Comparison of ENCODE assay signal across 7 cellular contexts in the genomic region with DNA sequence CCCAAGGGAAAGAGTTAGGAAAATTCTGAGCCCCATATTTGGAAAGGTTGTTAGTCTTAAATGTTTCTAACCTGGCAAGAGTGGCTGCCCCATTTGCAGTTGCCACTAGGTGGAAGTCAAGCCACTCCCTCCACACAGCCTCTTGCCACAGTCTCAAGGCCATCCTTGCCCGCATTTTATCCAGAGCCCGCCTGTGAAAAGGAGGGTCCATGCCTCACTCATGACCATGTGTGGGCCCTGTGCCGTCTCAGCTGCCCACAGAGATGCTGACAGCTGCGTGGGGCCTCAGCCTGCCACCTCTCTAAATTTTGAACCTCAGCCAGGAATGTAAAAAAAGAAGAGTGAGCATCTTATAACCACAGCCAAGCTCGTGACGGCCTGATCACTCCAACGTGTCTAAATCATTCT.
A peak's percentile ranks its signal among the peaks of the same experiment; 100 is the strongest.
DNase-seq lines count a peak whose midpoint lies in the region; ATAC-seq and TF ChIP-seq lines count a peak whose summit lies in the region.

No MANE protein-coding gene starts in this region.

- H3K27ac ChIP-seq in OCI-LY7 (ENCODE audit: low read depth, low read length, poor library complexity, severe bottlenecking) = no peak overlapping the region

- no peaks in the 10 kb centered on the region for H3K9me2 ChIP-seq in OCI-LY7 (ENCODE audit: insufficient read depth, low read length)

- 0 out of 2 replicates have a peak overlapping the region, but pooled peaks have one; percentile 43 for H2AFZ ChIP-seq in OCI-LY7 (ENCODE audit: low read length)

- no peaks in the 10 kb centered on the region for H3K4me1 ChIP-seq in OCI-LY7 (ENCODE audit: insufficient read depth, low read length, poor library complexity, severe bottlenecking)

- DNase-seq in OCI-LY7 (ENCODE audit: low spot score) = peak; percentile 20
- peak; percentile 35 for DNase-seq in fibroblast of peridontal ligament (ENCODE audit: extremely low read depth)
- peak; percentile 13 for DNase-seq in stromal cell of bone marrow (ENCODE audit: low read depth)
- DNase-seq in activated gamma-delta T cell treated with Interleukin-2 at 50 U/mL for 16 hours = no peak

- POLR2A ChIA-PET in OCI-LY7 (lab: Charles Lee) = interaction anchor here (0.9 to 2.2 kb wide), 4 partner anchors 10 to 19 kb away, joined by 3 to 5 read pairs (median 4); no protein-coding TSS in a partner anchor

- H3K79me2 ChIP-seq in OCI-LY7 (ENCODE audit: insufficient read depth, low read depth, low read length) = no peaks in the 10 kb centered on the region

- no peak overlapping the region for H3K4me2 ChIP-seq in OCI-LY7 (ENCODE audit: low read length)

- H3K9me3 ChIP-seq in OCI-LY7 (ENCODE audit: low read length) = no peaks in the 10 kb centered on the region

- peak; percentile 88 for TF ChIP-seq CTCF in GM12872 (IDR thresholded peaks at IDR 0.05; ENCODE audit: insufficient read depth, low read depth, low read length)
- peak; percentile 64 for TF ChIP-seq CTCF in OCI-LY7 (conservative IDR thresholded peaks at IDR 0.05; ENCODE audit: low read length)

- ATAC-seq in GM21381 (IDR thresholded peaks at IDR 0.05; ENCODE audit: unreplicated experiment) = peak; percentile 90
- peak; percentile 94 for ATAC-seq in HG03457 (IDR thresholded peaks at IDR 0.05; ENCODE audit: unreplicated experiment)

- no TSS peak for BruUV-seq in OCI-LY7 (replicated peaks; lab: Mats Ljungman, UMichigan)

- CTCF ChIA-PET in OCI-LY7 (lab: Charles Lee; ENCODE audit: unreplicated experiment) = no interaction called here

- H3K4me3 ChIP-seq in OCI-LY7 (ENCODE audit: low read depth, low read length, poor library complexity, severe bottlenecking) = no peak overlapping the region

- H4K20me1 ChIP-seq in OCI-LY7 (ENCODE audit: insufficient read depth, low read length) = no peaks in the 10 kb centered on the region

- no peaks in the 10 kb centered on the region for H3K36me3 ChIP-seq in OCI-LY7 (ENCODE audit: insufficient read depth, low read length)

- intact Hi-C loops in OCI-LY7 (cut with micrococcal nuclease; ENCODE audit: unreplicated experiment) = loop anchor here (5.0 kb wide), 1 partner anchor 89 kb away; no protein-coding TSS in a partner anchor
